19 cellular contexts compared by ENCODE assay signal in genomic region chrX:79715448-79715847, GRCh38.
"Had no signal": no experiment of that assay in that cellular context is flagged by ENCODE, and none has a peak within 500 bp of the region (broad histone marks: within the 10 kb centered on the region; RNA-seq: fewer than 3 reads in every experiment).

No MANE protein-coding gene starts in this region.

- H3K27ac ChIP-seq: HL-60, KMS-11, RWPE1 had no signal

- DNase-seq: Kasumi-1, MM.1S, NCI-H1092 treated with DMSO at 0.1 percent for 48 hours, NCI-H1436, NCI-H187, NCI-H2029 treated with DMSO at 0.1 percent for 48 hours, NCI-H2107, NCI-H2227 treated with DMSO at 0.1 percent for 48 hours, NCI-H524 treated with DMSO at 0.1 percent for 48 hours, NCI-H69, NCI-H774, PC-3, SHP77, T-cell had no signal

- H3K9ac ChIP-seq: KMS-11 had no signal

- FAIRE-seq: HTR-8/SVneo had no signal

- H3K4me2 ChIP-seq: KMS-11 had no signal

- ATAC-seq: Panc1, PC-3, T-cell had no signal
